In the genomic region with DNA sequence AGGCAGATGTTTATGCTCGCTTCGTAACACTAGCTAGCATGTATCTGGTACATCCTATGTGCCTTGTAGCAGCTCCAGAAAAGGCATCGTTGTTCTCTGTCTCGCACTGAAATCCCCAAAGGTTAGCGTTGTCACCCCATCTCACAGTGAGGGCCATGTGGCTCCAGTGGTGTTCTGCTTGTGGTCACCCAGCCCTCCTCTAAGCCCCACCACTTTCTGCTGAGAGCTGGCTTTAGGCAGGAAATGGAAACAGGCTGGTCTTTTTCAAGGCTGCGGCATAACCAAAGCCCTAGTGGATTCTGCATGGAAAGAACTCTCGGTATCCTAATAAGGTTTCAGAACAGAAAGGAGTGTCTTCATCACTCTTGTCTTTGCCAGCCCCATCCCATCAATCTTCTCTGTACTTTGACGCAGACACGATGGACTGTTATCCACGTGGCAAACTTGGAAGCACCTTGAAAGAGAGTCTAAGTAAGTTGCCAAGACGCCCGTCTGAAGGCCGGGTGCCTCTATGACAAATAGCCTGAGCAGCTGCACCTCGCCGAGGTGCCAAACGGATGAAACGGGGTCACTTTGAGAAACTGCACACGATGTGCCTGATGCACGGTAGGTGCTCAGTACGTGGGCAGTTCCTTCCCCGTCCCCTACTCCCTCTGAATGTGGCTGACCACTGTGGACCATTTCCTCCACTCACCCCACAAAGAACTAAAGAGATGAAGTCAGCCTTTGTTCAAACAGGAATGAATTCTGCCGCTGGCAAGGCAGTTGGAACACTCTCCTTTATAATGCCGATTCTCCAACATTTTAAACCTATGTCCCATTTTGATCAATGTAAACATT, we compare ENCODE assay signal across 8 cellular contexts. TPM values are rescaled to one million over a fixed set of nuclear protein-coding genes. Genes with fewer than 3 reads are reported as not detected.
DNase-seq lines count a peak whose midpoint lies in the region; ATAC-seq and TF ChIP-seq lines count a peak whose summit lies in the region.

No MANE protein-coding gene starts in this region.

- WGBS in body of pancreas, 2 donors: 57 to 68% methylated on average over 23 of the region's 23 CpGs

- ATAC-seq in GM18498 (IDR thresholded peaks at IDR 0.05; ENCODE audit: unreplicated experiment) (peak; percentile 33), HG03108 (IDR thresholded peaks at IDR 0.05; ENCODE audit: unreplicated experiment) (peak; percentile 14), body of pancreas (peak; percentile 36), HG02840 (IDR thresholded peaks at IDR 0.05; ENCODE audit: low FRiP score, unreplicated experiment) (no peak)

- TF ChIP-seq CTCF in body of pancreas (IDR thresholded peaks at IDR 0.05): no peak

- DNase-seq in body of pancreas: peak in 1 of 4 donors; percentile 52
- DNase-seq in myocyte (ENCODE audit: low read depth): peak; percentile 78
- DNase-seq in effector memory CD4-positive, alpha-beta T cell: no peak
- DNase-seq in islet precursor cell: no peak
- no peak for DNase-seq in stimulated activated CD4-positive, alpha-beta T cell treated with anti-CD3 and anti-CD28 coated beads, Interleukin-12 subunit alpha, Interleukin-12 subunit beta, amount 100 ng/mL, for 4 hours

- TF ChIP-seq POLR2A in body of pancreas (IDR thresholded peaks at IDR 0.05): no peak

- no peaks in the 10 kb centered on the region for H3K36me3 ChIP-seq in body of pancreas (replicated peaks in 1 of 2; ENCODE audit: insufficient read depth in 1 of 2, low read depth in 2 of 2)
- no peaks in the 10 kb centered on the region for H3K36me3 ChIP-seq in effector memory CD4-positive, alpha-beta T cell (ENCODE audit: control insufficient read depth, insufficient read depth, low read length)

- H3K4me3 ChIP-seq in body of pancreas: no peak overlapping the region
- H3K4me3 ChIP-seq in effector memory CD4-positive, alpha-beta T cell (ENCODE audit: insufficient read depth, low read depth, low read length, poor library complexity, severe bottlenecking): no peak overlapping the region

- no peaks in the 10 kb centered on the region for H3K9me3 ChIP-seq in body of pancreas
- H3K9me3 ChIP-seq in effector memory CD4-positive, alpha-beta T cell (ENCODE audit: control insufficient read depth, low read length): no peaks in the 10 kb centered on the region

- intact Hi-C loops in body of pancreas (cut with DNase I): no loop called here

- peak overlapping the region in 2 of 4 donors; percentile 36 to 46 for H3K27ac ChIP-seq in body of pancreas
- no peak overlapping the region for H3K27ac ChIP-seq in effector memory CD4-positive, alpha-beta T cell (ENCODE audit: insufficient read depth, low read length, poor library complexity, severe bottlenecking)

- no peaks in the 10 kb centered on the region for H3K27me3 ChIP-seq in body of pancreas
- H3K27me3 ChIP-seq in effector memory CD4-positive, alpha-beta T cell (replicated peaks; ENCODE audit: control insufficient read depth, insufficient read depth, low read length, poor library complexity, severe bottlenecking): no peaks in the 10 kb centered on the region

- peaks cover 10% of the 10 kb centered on the region for H3K4me1 ChIP-seq in body of pancreas
- no peaks in the 10 kb centered on the region for H3K4me1 ChIP-seq in effector memory CD4-positive, alpha-beta T cell (ENCODE audit: control insufficient read depth, insufficient read depth, low read length, poor library complexity, severe bottlenecking)

RNA-seq across cellular contexts. Expression of gene MEF2A, which starts 57.8 kb away (rescaled TPM):
- total RNA-seq in body of pancreas: 10 to 100 TPM; 25.1 to 68.7 TPM
- total RNA-seq in myocyte: 515 and 568 TPM in 2 replicates
- polyA plus RNA-seq in myocyte (2012): 42.6 TPM
